8 cellular contexts compared by ENCODE assay signal in the genomic region with DNA sequence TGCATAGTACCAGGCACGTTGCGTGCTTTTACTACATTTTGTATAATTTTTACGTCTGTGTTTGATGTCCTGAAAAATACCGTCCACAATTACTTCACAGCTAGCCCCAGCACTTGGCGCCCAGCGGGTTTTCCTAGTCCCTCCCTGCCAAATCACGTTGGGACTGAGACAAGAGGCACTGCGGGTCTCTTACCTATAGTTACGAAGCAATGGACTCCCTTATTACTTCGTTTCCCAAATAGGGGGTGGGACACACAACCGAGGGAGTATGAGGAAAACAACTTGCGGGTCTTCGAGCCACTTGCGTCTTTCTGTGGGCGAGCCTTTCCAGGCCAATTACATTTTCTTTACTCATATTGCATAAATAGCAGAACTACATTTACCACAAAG. TPM values are rescaled to one million over a fixed set of nuclear protein-coding genes. Genes with fewer than 3 reads are reported as not detected.
DNase-seq lines count a peak whose midpoint lies in the region; ATAC-seq, FAIRE-seq and TF ChIP-seq lines count a peak whose summit lies in the region.

No MANE protein-coding gene starts in this region.

- FAIRE-seq in HTR-8/SVneo (lab: Jason Lieb, UNC), result no peak

- H3K4me3 Mint-ChIP-seq in stimulated activated effector memory CD8-positive, alpha-beta T cell treated with anti-CD3 and anti-CD28 coated beads, Interleukin-12 subunit alpha, Interleukin-12 subunit beta, amount 100 ng/mL, for 72 hours, result peak overlapping the region; percentile 93

- peak overlapping the region; percentile 86 for H3K4me3 ChIP-seq in iPS-11a (ENCODE audit: low read depth, low read length)

- H3K27ac Mint-ChIP-seq in activated naive CD4-positive, alpha-beta T cell treated with anti-CD3 and anti-CD28 coated beads, Interleukin-2, amount 50 U/mL, for 72 hours, result peak overlapping the region; percentile 90 to 99
- H3K27ac Mint-ChIP-seq in stimulated activated effector memory CD8-positive, alpha-beta T cell treated with anti-CD3 and anti-CD28 coated beads, Interleukin-12 subunit alpha, Interleukin-12 subunit beta, amount 100 ng/mL, for 72 hours, result peak overlapping the region; percentile 98

- peaks cover 0 to 3% of the 10 kb centered on the region in 2 donors for H3K9me3 Mint-ChIP-seq in activated naive CD4-positive, alpha-beta T cell treated with anti-CD3 and anti-CD28 coated beads, Interleukin-2, amount 50 U/mL, for 72 hours
- H3K9me3 Mint-ChIP-seq in stimulated activated effector memory CD8-positive, alpha-beta T cell treated with anti-CD3 and anti-CD28 coated beads, Interleukin-12 subunit alpha, Interleukin-12 subunit beta, amount 100 ng/mL, for 72 hours, result no peaks in the 10 kb centered on the region

- peaks cover 26% of the 10 kb centered on the region for H3K4me1 Mint-ChIP-seq in stimulated activated effector memory CD8-positive, alpha-beta T cell treated with anti-CD3 and anti-CD28 coated beads, Interleukin-12 subunit alpha, Interleukin-12 subunit beta, amount 100 ng/mL, for 72 hours

- peak overlapping the region; percentile 78 for H3K27ac ChIP-seq in C4-2B

- H3K36me3 Mint-ChIP-seq in activated naive CD4-positive, alpha-beta T cell treated with anti-CD3 and anti-CD28 coated beads, Interleukin-2, amount 50 U/mL, for 72 hours, result peaks cover 12 to 29% of the 10 kb centered on the region in 2 donors
- H3K36me3 Mint-ChIP-seq in stimulated activated effector memory CD8-positive, alpha-beta T cell treated with anti-CD3 and anti-CD28 coated beads, Interleukin-12 subunit alpha, Interleukin-12 subunit beta, amount 100 ng/mL, for 72 hours, result peaks cover 8% of the 10 kb centered on the region

- no peak for ATAC-seq in activated naive CD4-positive, alpha-beta T cell treated with anti-CD3 and anti-CD28 coated beads, Interleukin-2, amount 50 U/mL, for 72 hours
- no peak for ATAC-seq in stimulated activated effector memory CD8-positive, alpha-beta T cell treated with anti-CD3 and anti-CD28 coated beads, Interleukin-12 subunit alpha, Interleukin-12 subunit beta, amount 100 ng/mL, for 72 hours
- ATAC-seq in GM21360 (IDR thresholded peaks at IDR 0.05; ENCODE audit: unreplicated experiment), result no peak

- DNase-seq in HTR-8/SVneo (ENCODE audit: insufficient read length, low spot score), result peak; percentile 15
- no peak for DNase-seq in activated naive CD4-positive, alpha-beta T cell treated with anti-CD3 and anti-CD28 coated beads, Interleukin-2, amount 50 U/mL, for 72 hours (ENCODE audit: low spot score in 2 of 2)
- peak in 1 of 2 donors; percentile 53 for DNase-seq in stimulated activated effector memory CD8-positive, alpha-beta T cell treated with anti-CD3 and anti-CD28 coated beads, Interleukin-12 subunit alpha, Interleukin-12 subunit beta, amount 100 ng/mL, for 72 hours (ENCODE audit: low spot score in 2 of 2)
- DNase-seq in OCI-M1 (lab: John Stamatoyannopoulos, UW), result no peak
- no peak for DNase-seq in foreskin melanocyte

- TF ChIP-seq CTCF in C4-2B (conservative IDR thresholded peaks at IDR 0.05), result no peak

RNA-seq across cellular contexts. Expression of a gene that starts 0.6 kb away (rescaled TPM):
- 10 to 100 TPM; 35.8 to 74.3 TPM for total RNA-seq in activated naive CD4-positive, alpha-beta T cell treated with anti-CD3 and anti-CD28 coated beads, Interleukin-2, amount 50 U/mL, for 72 hours
